Comparison of ENCODE assay signal across 8 cellular contexts in the genomic region with DNA sequence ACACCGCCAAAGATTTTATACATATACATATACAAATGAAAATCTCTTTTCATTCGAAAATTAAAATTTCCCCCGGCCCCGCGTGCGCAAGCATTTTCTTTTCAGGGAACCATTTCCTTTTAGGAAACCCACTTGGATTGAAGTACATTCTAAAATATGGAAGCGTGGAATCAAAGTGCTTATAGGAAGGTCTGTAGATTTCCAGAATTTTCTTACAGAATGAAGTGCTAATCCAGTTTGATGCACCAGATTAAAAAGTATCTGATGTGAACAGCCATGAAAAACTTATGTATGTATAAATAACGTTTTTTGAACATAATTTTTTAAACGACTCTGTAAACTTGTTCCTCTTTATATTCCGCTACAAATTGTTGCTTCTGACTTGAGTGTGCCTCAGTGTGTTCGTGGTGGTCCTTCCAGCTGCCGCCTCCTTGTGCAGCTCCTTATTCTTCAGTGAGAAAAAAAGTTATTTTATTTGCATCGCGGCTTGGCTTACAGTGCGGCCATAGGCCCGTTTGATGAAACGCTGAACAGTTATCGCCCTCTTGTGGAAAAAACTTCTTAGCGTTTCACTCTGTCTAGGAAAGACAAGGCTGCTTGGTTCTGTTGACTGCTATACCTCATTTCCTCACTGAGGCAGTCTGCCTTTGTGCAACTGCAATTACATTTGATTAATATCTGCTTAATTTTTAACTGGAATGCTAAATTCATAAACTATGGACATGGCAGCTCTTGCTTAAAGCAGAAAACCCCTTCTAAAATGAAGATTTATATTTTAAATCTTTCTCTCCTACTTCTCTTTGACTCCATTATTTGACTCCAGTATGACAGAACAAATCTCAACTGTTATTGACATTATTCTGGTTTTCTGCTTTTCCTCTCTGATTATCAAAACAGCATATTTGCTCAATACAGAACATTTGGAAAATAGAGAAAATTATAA. TPM values are rescaled to one million over a fixed set of nuclear protein-coding genes. Genes with fewer than 3 reads are reported as not detected.
DNase-seq lines count a peak whose midpoint lies in the region; FAIRE-seq and TF ChIP-seq lines count a peak whose summit lies in the region.

No MANE protein-coding gene starts in this region.

- POLR2A ChIA-PET in HEK293 (lab: Yijun Ruan, JAX), result no interaction called here

- FAIRE-seq in A204.1 (lab: Jason Lieb, UNC), result peak; percentile 71

- H3K4me3 ChIP-seq in GM06990 (replicated peaks; ENCODE audit: low read depth, low read length), result no peak overlapping the region
- no peak overlapping the region for H3K4me3 ChIP-seq in HEK293 (ENCODE audit: low read depth, low read length)
- H3K4me3 ChIP-seq in MG63, result no peak overlapping the region

- H3K9me3 Mint-ChIP-seq in endothelial cell (ENCODE audit: unreplicated experiment), result no peaks in the 10 kb centered on the region

- no peaks in the 10 kb centered on the region for H3K36me3 ChIP-seq in GM06990 (ENCODE audit: control insufficient read depth, insufficient read depth, low read length)
- H3K36me3 ChIP-seq in HEK293 (ENCODE audit: control insufficient read depth in 2 of 2, insufficient read depth in 1 of 2, low read length in 2 of 2), result no peaks in the 10 kb centered on the region
- H3K36me3 ChIP-seq in MG63, result no peaks in the 10 kb centered on the region

- CTCF ChIA-PET in HEK293 (lab: Yijun Ruan, JAX), result interaction anchor here (0.6 to 1.0 kb wide), 13 partner anchors 12 to 860 kb away, joined by 3 to 11 read pairs (median 3); no protein-coding TSS in a partner anchor

- peak overlapping the region; percentile 79 for H3K4me3 Mint-ChIP-seq in endothelial cell (ENCODE audit: unreplicated experiment)

- peak; percentile 62 for TF ChIP-seq CTCF in GM06990 (IDR thresholded peaks at IDR 0.05; ENCODE audit: insufficient read depth, low read length, poor library complexity, severe bottlenecking)
- TF ChIP-seq CTCF in HEK293 (tag by site-specific recombination; IDR thresholded peaks at IDR 0.05), result 0 out of 2 replicates have a peak, but pooled peaks have one; percentile 44
- peak; percentile 43 for TF ChIP-seq CTCF in endothelial cell (IDR thresholded peaks at IDR 0.05; ENCODE audit: unreplicated experiment)

- H3K9me3 ChIP-seq in HEK293 (ENCODE audit: control insufficient read depth, insufficient read depth, low read depth, low read length) (no peaks in the 10 kb centered on the region), MG63 (no peaks in the 10 kb centered on the region)

- peaks cover 31% of the 10 kb centered on the region for H3K4me1 Mint-ChIP-seq in endothelial cell (ENCODE audit: unreplicated experiment)

- H3K36me3 Mint-ChIP-seq in endothelial cell (ENCODE audit: low read depth, unreplicated experiment), result peaks cover 3% of the 10 kb centered on the region

- no peaks in the 10 kb centered on the region for H3K4me1 ChIP-seq in HEK293 (ENCODE audit: control insufficient read depth, insufficient read depth, low read length)

- H3K27me3 ChIP-seq in GM06990 (replicated peaks; ENCODE audit: control insufficient read depth, insufficient read depth, low read length) (0 out of 2 replicates have a peak, but pooled peaks cover 1% of the 10 kb centered on the region), MG63 (no peaks in the 10 kb centered on the region)

- DNase-seq in GM06990 (ENCODE audit: extremely low read depth, insufficient read length) (no peak), MG63 (peak; percentile 6), SHP77 treated with DMSO at 0.1 percent for 48 hours (lab: John Stamatoyannopoulos, UW) (peak; percentile 7), endothelial cell (ENCODE audit: low spot score) (peak; percentile 59), myocyte (ENCODE audit: low read depth) (peak; percentile 66), ureter (ENCODE audit: low spot score) (no peak)

- H3K27me3 Mint-ChIP-seq in endothelial cell (ENCODE audit: unreplicated experiment), result peaks cover 27% of the 10 kb centered on the region

- H3K27ac ChIP-seq in HEK293 (ENCODE audit: extremely low read depth, low read depth, low read length), result no peak overlapping the region

- H3K27ac Mint-ChIP-seq in endothelial cell (ENCODE audit: unreplicated experiment), result no peak overlapping the region

TF ChIP-seq in HEK293, 187 proteins besides CTCF, POLR2A, EP300 and RAD21:
- TF ChIP-seq ZNF529 (tag by site-specific recombination; IDR thresholded peaks at IDR 0.05; ENCODE audit: insufficient replicate concordance) (no peak), ZNF660 (tag by site-specific recombination; IDR thresholded peaks at IDR 0.05) (peak; percentile 38; the same call in 1 of the 2 replicates), ZSCAN16 (tag by site-specific recombination; IDR thresholded peaks at IDR 0.05) (no peak), YY1 (tag by site-specific recombination; IDR thresholded peaks at IDR 0.05) (0 out of 2 replicates have a peak, but pooled peaks have one; percentile 43), GLI2 (tag by site-specific recombination; IDR thresholded peaks at IDR 0.05; ENCODE audit: borderline replicate concordance, low read depth) (no peak), ZNF654 (tag by site-specific recombination; IDR thresholded peaks at IDR 0.05; ENCODE audit: low read depth) (peak; percentile 89), ZNF362 (tag by site-specific recombination; IDR thresholded peaks at IDR 0.05) (peak; percentile 54; the same call in 1 of the 2 replicates), ZNF560 (tag by site-specific recombination; IDR thresholded peaks at IDR 0.05; ENCODE audit: borderline replicate concordance) (no peak)
TF ChIP-seq in HEK293: peak in this region for 4.

RNA-seq across cellular contexts. Expression of gene NKX6-1, which starts 4.7 kb away (rescaled TPM):
- total RNA-seq in MG63 (2014; rRNA removed; shearing (Covaris generic); ENCODE audit: low replicate concordance), result 0.52 and 2.6 TPM in 2 replicates
- total RNA-seq in endothelial cell (ENCODE audit: unreplicated experiment) (14.6 TPM), myocyte (0.94 and 1.6 TPM in 2 replicates), ureter (0.70 TPM)
- polyA plus RNA-seq in myocyte (2012), result 0.54 TPM

Comparison
In these comparisons a context has a peak if more than half of its experiments do, and no peak if none do; other contexts are left out.
1. DNase-seq: peak in MG63 (single experiment), SHP77 treated with DMSO at 0.1 percent for 48 hours (single experiment), endothelial cell (single experiment) and myocyte (single experiment); none in GM06990 (single experiment) and ureter (single experiment).
2. Peak in every context shown above with its lines, with median percentiles within 50 percentile points of each other: CTCF ChIP-seq.